Comparison of ENCODE assay signal across 8 cellular contexts in genomic region chr6:52020961-52021570, GRCh38.
A peak's percentile ranks its signal among the peaks of the same experiment; 100 is the strongest.
DNase-seq lines count a peak whose midpoint lies in the region; ATAC-seq and TF ChIP-seq lines count a peak whose summit lies in the region.

No MANE protein-coding gene starts in this region.

- H3K27ac ChIP-seq in CD4-positive, CD25-positive, alpha-beta regulatory T cell (ENCODE audit: insufficient read depth, low read length, poor library complexity, severe bottlenecking), result no peak overlapping the region
- H3K27ac ChIP-seq in stomach, result no peak overlapping the region

- TF ChIP-seq EP300 in stomach (IDR thresholded peaks at IDR 0.05), result no peak

- H3K27ac Mint-ChIP-seq in CD4-positive, CD25-positive, alpha-beta regulatory T cell, result no peak overlapping the region

- intact Hi-C loops in stomach (cut with DNase I; ENCODE audit: low total_unique reads), result loop anchor here (10.0 kb wide), 1 partner anchor 166 kb away; no protein-coding TSS in a partner anchor

- H3K4me3 Mint-ChIP-seq in CD4-positive, CD25-positive, alpha-beta regulatory T cell, result no peak overlapping the region

- no peak overlapping the region for H3K4me3 ChIP-seq in CD4-positive, CD25-positive, alpha-beta regulatory T cell (ENCODE audit: low read depth, low read length)
- no peak overlapping the region for H3K4me3 ChIP-seq in stomach

- peak in 2 of 3 donors; percentile 13 to 20 for DNase-seq in CD4-positive, CD25-positive, alpha-beta regulatory T cell
- DNase-seq in H4 (ENCODE audit: low spot score) (peak; percentile 29), RPMI7951 (ENCODE audit: low read depth) (peak; percentile 16), fibroblast of peridontal ligament (ENCODE audit: extremely low read depth) (peak; percentile 52), stomach (no peak), COLO668 (lab: John Stamatoyannopoulos, UW; ENCODE audit: unreplicated experiment) (no peak)

- no peaks in the 10 kb centered on the region for H3K4me1 ChIP-seq in CD4-positive, CD25-positive, alpha-beta regulatory T cell (ENCODE audit: control insufficient read depth, insufficient read depth, low read length, poor library complexity, severe bottlenecking)
- H3K4me1 ChIP-seq in stomach, result peaks cover 0 to 9% (median 2%) of the 10 kb centered on the region in 4 donors

- H3K36me3 ChIP-seq in CD4-positive, CD25-positive, alpha-beta regulatory T cell (ENCODE audit: control insufficient read depth, insufficient read depth, low read length), result no peaks in the 10 kb centered on the region
- no peaks in the 10 kb centered on the region for H3K36me3 ChIP-seq in stomach

- no peaks in the 10 kb centered on the region for H3K36me3 Mint-ChIP-seq in CD4-positive, CD25-positive, alpha-beta regulatory T cell

- no peak for TF ChIP-seq POLR2A in stomach (IDR thresholded peaks at IDR 0.05)

- TF ChIP-seq CTCF in stomach (IDR thresholded peaks at IDR 0.05), result peak in 5 of 7 experiments; percentile 29 to 81 (median 63)

- no peaks in the 10 kb centered on the region for H3K9me3 ChIP-seq in CD4-positive, CD25-positive, alpha-beta regulatory T cell (ENCODE audit: control insufficient read depth in 2 of 2, low read length in 2 of 2)
- H3K9me3 ChIP-seq in stomach, result no peaks in the 10 kb centered on the region

- no peak for ATAC-seq in CD4-positive, CD25-positive, alpha-beta regulatory T cell (ENCODE audit: low read depth in 2 of 2)
- no peak for ATAC-seq in GM18909 (IDR thresholded peaks at IDR 0.05; ENCODE audit: poor library complexity, unreplicated experiment)
- ATAC-seq in HG02981 (IDR thresholded peaks at IDR 0.05; ENCODE audit: unreplicated experiment), result no peak

- peaks cover 0 to 1% (median 0%) of the 10 kb centered on the region in 7 donors for H3K9me3 Mint-ChIP-seq in CD4-positive, CD25-positive, alpha-beta regulatory T cell

- peaks cover 20% of the 10 kb centered on the region for H3K27me3 Mint-ChIP-seq in CD4-positive, CD25-positive, alpha-beta regulatory T cell

- H3K4me1 Mint-ChIP-seq in CD4-positive, CD25-positive, alpha-beta regulatory T cell, result no peaks in the 10 kb centered on the region

- no peaks in the 10 kb centered on the region for H3K27me3 ChIP-seq in CD4-positive, CD25-positive, alpha-beta regulatory T cell (ENCODE audit: control insufficient read depth, insufficient read depth, low read length)
- no peaks in the 10 kb centered on the region for H3K27me3 ChIP-seq in stomach

- 91 to 98% (median 93%) methylated on average over 2 of the region's 2 CpGs for WGBS in stomach, 5 donors

Comparison
In these comparisons a context has a peak if more than half of its experiments do, and no peak if none do; other contexts are left out.
1. DNase-seq: peak in CD4-positive, CD25-positive, alpha-beta regulatory T cell (2 of 3), H4 (single experiment), RPMI7951 (single experiment) and fibroblast of peridontal ligament (single experiment); none in stomach (single experiment) and COLO668 (single experiment).